ENCODE assay signal across 13 cellular contexts in the genomic region with DNA sequence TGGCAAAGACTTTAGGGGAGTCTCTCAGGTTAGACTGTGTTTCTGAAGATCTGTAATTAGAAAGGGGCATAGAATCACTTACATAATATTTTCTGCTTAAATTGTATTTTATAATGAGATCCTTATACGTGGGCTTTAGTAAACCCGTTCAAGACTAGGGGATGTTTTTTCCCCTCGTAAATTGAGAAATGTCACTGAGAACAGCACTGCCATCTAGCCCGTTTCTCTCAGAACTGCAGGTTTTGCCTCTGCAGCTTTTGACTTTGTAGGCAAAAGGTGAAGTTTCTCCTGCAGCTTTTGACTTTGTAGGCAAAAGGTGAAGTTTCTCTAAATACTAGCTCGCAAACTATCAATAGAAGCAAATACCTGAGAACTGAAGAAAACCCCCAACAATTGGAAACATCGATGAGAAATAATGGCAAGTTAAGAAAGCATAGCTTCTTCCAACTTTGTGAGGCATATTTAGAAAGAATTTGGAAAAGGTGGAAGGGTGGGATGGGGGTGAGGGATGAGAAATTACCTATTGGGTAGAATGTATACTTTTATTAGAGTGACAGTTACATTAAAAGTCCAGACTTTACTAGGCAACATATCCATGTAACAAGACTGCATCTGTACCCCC. TPM values are rescaled to one million over a fixed set of nuclear protein-coding genes. Genes with fewer than 3 reads are reported as not detected.
DNase-seq lines count a peak whose midpoint lies in the region; ATAC-seq and TF ChIP-seq lines count a peak whose summit lies in the region.
"Had no signal": no experiment of that assay in that cellular context is flagged by ENCODE, and none has a peak within 500 bp of the region (broad histone marks: within the 10 kb centered on the region; RNA-seq: fewer than 3 reads in every experiment).

No MANE protein-coding gene starts in this region.

- CTCF ChIA-PET in Caco-2 (lab: Charles Lee): interaction anchor here (0.7 kb wide), 1 partner anchor 267 kb away, joined by 4 read pairs; no protein-coding TSS in a partner anchor

- peaks cover 13% of the 10 kb centered on the region for H3K9me3 Mint-ChIP-seq in Caco-2 (ENCODE audit: unreplicated experiment)

- 0 out of 2 replicates have a peak, but pooled peaks cover 3% of the 10 kb centered on the region for H3K4me1 ChIP-seq in Caco-2
- H3K4me1 ChIP-seq in effector memory CD4-positive, alpha-beta T cell (ENCODE audit: control insufficient read depth, insufficient read depth, low read length, poor library complexity, severe bottlenecking): no peaks in the 10 kb centered on the region
- H3K4me1 ChIP-seq: HAP-1 had no signal

- H3K4me3 Mint-ChIP-seq in Caco-2 (ENCODE audit: unreplicated experiment): no peak overlapping the region
- H3K4me3 Mint-ChIP-seq: immature natural killer cell; stimulated activated memory B cell treated with anti-CD40 and anti-IgM and Interleukin-4, amounts not matched to agents 10 μg/mL and 1 μg/mL and 100 μg/mL, for 72 hours had no signal

- intact Hi-C loops in Caco-2 (cut with micrococcal nuclease; ENCODE audit: unreplicated experiment): loop anchor here (5.0 kb wide), 1 partner anchor 292 kb away; no protein-coding TSS in a partner anchor

- H3K36me3 ChIP-seq in Caco-2 (ENCODE audit: control insufficient read depth, insufficient read depth, low read length): no peaks in the 10 kb centered on the region
- no peaks in the 10 kb centered on the region for H3K36me3 ChIP-seq in effector memory CD4-positive, alpha-beta T cell (ENCODE audit: control insufficient read depth, insufficient read depth, low read length)
- H3K36me3 ChIP-seq: HAP-1 had no signal

- in situ Hi-C loops in GM13977 (cut with MboI; ENCODE audit: low pct_unique_long_range_greater_than_20kb, low sequenced_read_pairs, unreplicated experiment): no loop called here

- no TSS peak for BruUV-seq in Caco-2 (replicated peaks; lab: Mats Ljungman, UMichigan)

- DNase-seq in Caco-2: no peak
- DNase-seq in GM13977 (ENCODE audit: low spot score): no peak
- peak; percentile 23 for DNase-seq in SW480 (ENCODE audit: low spot score)
- DNase-seq in left kidney (ENCODE audit: low read depth, low spot score): peak; percentile 44
- DNase-seq in HuH-7.5 (ENCODE audit: low spot score): no peak
- DNase-seq in NCI-H2107 (lab: John Stamatoyannopoulos, UW): no peak
- DNase-seq in effector memory CD4-positive, alpha-beta T cell: no peak
- DNase-seq: immature natural killer cell had no signal

- POLR2A ChIA-PET in Caco-2 (lab: Charles Lee): no interaction called here

- H3K4me3 ChIP-seq in Caco-2 (ENCODE audit: low read depth, low read length): no peak overlapping the region
- no peak overlapping the region for H3K4me3 ChIP-seq in effector memory CD4-positive, alpha-beta T cell (ENCODE audit: insufficient read depth, low read depth, low read length, poor library complexity, severe bottlenecking)
- H3K4me3 ChIP-seq: HAP-1, skin epidermis had no signal

- H3K27ac Mint-ChIP-seq in Caco-2 (ENCODE audit: unreplicated experiment): no peak overlapping the region
- H3K27ac Mint-ChIP-seq: immature natural killer cell; stimulated activated memory B cell treated with anti-CD40 and anti-IgM and Interleukin-4, amounts not matched to agents 10 μg/mL and 1 μg/mL and 100 μg/mL, for 72 hours had no signal

- H3K27me3 ChIP-seq in Caco-2 (replicated peaks; ENCODE audit: control insufficient read depth, insufficient read depth, low read length): no peaks in the 10 kb centered on the region
- no peaks in the 10 kb centered on the region for H3K27me3 ChIP-seq in effector memory CD4-positive, alpha-beta T cell (replicated peaks; ENCODE audit: control insufficient read depth, insufficient read depth, low read length, poor library complexity, severe bottlenecking)

- H3K9me3 ChIP-seq in Caco-2: 0 out of 2 replicates have a peak, but pooled peaks cover 3% of the 10 kb centered on the region
- H3K9me3 ChIP-seq in effector memory CD4-positive, alpha-beta T cell (ENCODE audit: control insufficient read depth, low read length): no peaks in the 10 kb centered on the region
- H3K9me3 ChIP-seq: HAP-1 had no signal

- TF ChIP-seq CTCF in Caco-2 (IDR thresholded peaks at IDR 0.05; ENCODE audit: insufficient read depth in 1 of 2, low read depth in 1 of 2, low read length in 1 of 2, severe bottlenecking in 1 of 2, unreplicated experiment in 1 of 2) (peak; percentile 37 to 45), GM13977 (IDR thresholded peaks at IDR 0.05; ENCODE audit: extremely low read depth, insufficient read depth, missing control alignments) (peak; percentile 35)

- H3K36me3 Mint-ChIP-seq in Caco-2 (ENCODE audit: insufficient read depth, unreplicated experiment): no peaks in the 10 kb centered on the region
- H3K36me3 Mint-ChIP-seq: stimulated activated memory B cell treated with anti-CD40 and anti-IgM and Interleukin-4, amounts not matched to agents 10 μg/mL and 1 μg/mL and 100 μg/mL, for 72 hours had no signal

- H3K27ac ChIP-seq in effector memory CD4-positive, alpha-beta T cell (ENCODE audit: insufficient read depth, low read length, poor library complexity, severe bottlenecking): no peak overlapping the region
- H3K27ac ChIP-seq: skin epidermis had no signal

- peaks cover 3% of the 10 kb centered on the region for H3K27me3 Mint-ChIP-seq in Caco-2 (ENCODE audit: insufficient read depth, unreplicated experiment)
- H3K27me3 Mint-ChIP-seq: stimulated activated memory B cell treated with anti-CD40 and anti-IgM and Interleukin-4, amounts not matched to agents 10 μg/mL and 1 μg/mL and 100 μg/mL, for 72 hours had no signal

- no peak for ATAC-seq in HG03097 (IDR thresholded peaks at IDR 0.05; ENCODE audit: low FRiP score, unreplicated experiment)
- ATAC-seq: Right ventricle myocardium inferior; stimulated activated memory B cell treated with anti-CD40 and anti-IgM and Interleukin-4, amounts not matched to agents 10 μg/mL and 1 μg/mL and 100 μg/mL, for 72 hours had no signal

- no peaks in the 10 kb centered on the region for H3K4me1 Mint-ChIP-seq in Caco-2 (ENCODE audit: low read depth, unreplicated experiment)

RNA-seq across cellular contexts. Expression of a gene that starts 9.9 kb away (rescaled TPM):
- not detected in 2 replicates for total RNA-seq in Caco-2 (2022)

Comparison
In these comparisons a context has a peak if more than half of its experiments do, and no peak if none do; other contexts are left out.
1. DNase-seq: peak in SW480 (single experiment) and left kidney (single experiment); none in Caco-2 (0 of 2), GM13977 (single experiment), HuH-7.5 (single experiment), NCI-H2107 (single experiment) and effector memory CD4-positive, alpha-beta T cell (0 of 3).